ENCODE assay signal across 21 cellular contexts in the genomic region with DNA sequence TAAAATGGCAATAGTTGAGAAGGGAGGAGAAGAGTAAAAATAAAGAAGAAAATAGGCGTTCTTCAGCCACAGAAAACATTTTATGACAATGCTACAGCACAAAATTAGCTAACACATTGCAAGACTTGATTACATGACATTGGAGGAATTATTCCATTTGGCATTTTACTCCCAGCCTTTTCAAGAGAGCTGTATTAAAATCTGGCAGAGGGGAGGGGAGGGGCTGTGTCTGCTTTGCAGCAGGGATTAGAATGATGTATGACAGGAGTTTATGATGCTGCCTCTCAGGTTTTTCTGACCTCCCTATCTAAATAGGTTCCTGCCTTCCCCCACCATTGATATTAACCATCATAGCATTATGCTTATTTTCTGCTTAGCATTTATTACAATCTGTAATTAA.
A peak's percentile ranks its signal among the peaks of the same experiment; 100 is the strongest.
DNase-seq lines count a peak whose midpoint lies in the region; ATAC-seq and TF ChIP-seq lines count a peak whose summit lies in the region.
"Had no signal": no experiment of that assay in that cellular context is flagged by ENCODE, and none has a peak within 500 bp of the region (broad histone marks: within the 10 kb centered on the region; RNA-seq: fewer than 3 reads in every experiment).

No MANE protein-coding gene starts in this region.

- no peak overlapping the region for H3K9ac ChIP-seq in fibroblast of lung (ENCODE audit: insufficient read depth, low read length)

- peaks cover 4% of the 10 kb centered on the region for H3K9me3 Mint-ChIP-seq in osteocyte (ENCODE audit: unreplicated experiment)
- no peaks in the 10 kb centered on the region for H3K9me3 Mint-ChIP-seq in activated naive CD4-positive, alpha-beta T cell treated with anti-CD3 and anti-CD28 coated beads, Interleukin-2, amount 50 U/mL, for 72 hours
- H3K9me3 Mint-ChIP-seq: activated CD4-positive, alpha-beta T cell treated with anti-CD3 and anti-CD28 coated beads, Interleukin-2, amount 10 ng/mL, durations not matched to agents 7 days and 5 days had no signal

- H3K27me3 ChIP-seq in RWPE2 (ENCODE audit: insufficient read depth, poor library complexity, severe bottlenecking) = no peaks in the 10 kb centered on the region
- no peaks in the 10 kb centered on the region for H3K27me3 ChIP-seq in fibroblast of lung (ENCODE audit: control insufficient read depth, insufficient read depth, low read length)
- no peaks in the 10 kb centered on the region for H3K27me3 ChIP-seq in tibial nerve
- H3K27me3 ChIP-seq: right lobe of liver, stomach had no signal

- peak; percentile 91 for DNase-seq in AG10803 (ENCODE audit: low read depth)
- DNase-seq in RWPE2 (ENCODE audit: low spot score) = no peak
- DNase-seq in fibroblast of lung (ENCODE audit: low read depth in 2 of 2) = no peak
- no peak for DNase-seq in osteocyte (ENCODE audit: extremely low spot score, unreplicated experiment)
- DNase-seq in NCI-H510A treated with DMSO at 0.1 percent for 48 hours (lab: John Stamatoyannopoulos, UW) = no peak
- no peak for DNase-seq in activated naive CD4-positive, alpha-beta T cell treated with anti-CD3 and anti-CD28 coated beads, Interleukin-2, amount 50 U/mL, for 72 hours (ENCODE audit: low spot score in 2 of 2)
- DNase-seq in tibial nerve (ENCODE audit: low spot score in 2 of 2) = no peak
- DNase-seq: activated CD4-positive, alpha-beta T cell treated with anti-CD3 and anti-CD28 coated beads, Interleukin-2, amount 10 ng/mL, durations not matched to agents 7 days and 5 days; activated CD8-positive, alpha-beta memory T cell treated with anti-CD3 and anti-CD28 coated beads, Interleukin-2, amount 50 U/mL, for 4 hours; activated effector memory CD4-positive, alpha-beta T cell treated with Interleukin-2 at 50 U/mL for 16 hours; CD4-positive, alpha-beta memory T cell; head of caudate nucleus; left ventricle myocardium superior; NCI-H1436 treated with DMSO at 0.1 percent for 48 hours; NCI-H2171 treated with DMSO at 0.1 percent for 48 hours; occipital lobe; right lobe of liver; SHP77; stomach had no signal

- H3K4me1 Mint-ChIP-seq in osteocyte (ENCODE audit: unreplicated experiment) = peaks cover 42% of the 10 kb centered on the region
- H3K4me1 Mint-ChIP-seq: activated CD4-positive, alpha-beta T cell treated with anti-CD3 and anti-CD28 coated beads, Interleukin-2, amount 10 ng/mL, durations not matched to agents 7 days and 5 days; CD4-positive, alpha-beta memory T cell had no signal

- H3K36me3 ChIP-seq in RWPE2 (ENCODE audit: low read depth) (no peaks in the 10 kb centered on the region), fibroblast of lung (ENCODE audit: control insufficient read depth, insufficient read depth, low read length) (no peaks in the 10 kb centered on the region), tibial nerve (no peaks in the 10 kb centered on the region)
- H3K36me3 ChIP-seq: right lobe of liver, stomach had no signal

- H2AFZ ChIP-seq in fibroblast of lung (ENCODE audit: low read length) = no peak overlapping the region

- H3K27ac Mint-ChIP-seq in osteocyte (ENCODE audit: unreplicated experiment) = peak overlapping the region; percentile 74
- no peak overlapping the region for H3K27ac Mint-ChIP-seq in activated naive CD4-positive, alpha-beta T cell treated with anti-CD3 and anti-CD28 coated beads, Interleukin-2, amount 50 U/mL, for 72 hours
- H3K27ac Mint-ChIP-seq: activated CD4-positive, alpha-beta T cell treated with anti-CD3 and anti-CD28 coated beads, Interleukin-2, amount 10 ng/mL, durations not matched to agents 7 days and 5 days; CD4-positive, alpha-beta memory T cell had no signal

- no peaks in the 10 kb centered on the region for H3K27me3 Mint-ChIP-seq in osteocyte (ENCODE audit: unreplicated experiment)

- no peak overlapping the region for H3K4me2 ChIP-seq in fibroblast of lung (ENCODE audit: extremely low read depth, insufficient read depth, low read length)

- no peak for TF ChIP-seq POLR2A in tibial nerve (IDR thresholded peaks at IDR 0.05)

- no peaks in the 10 kb centered on the region for H4K20me1 ChIP-seq in fibroblast of lung (ENCODE audit: control insufficient read depth, extremely low read depth, insufficient read depth, low read length)

- H3K27ac ChIP-seq in RWPE2 (ENCODE audit: poor library complexity, severe bottlenecking) = peak overlapping the region; percentile 100
- peak overlapping the region; percentile 55 for H3K27ac ChIP-seq in fibroblast of lung (ENCODE audit: insufficient read depth, low read length)
- H3K27ac ChIP-seq in tibial nerve = peak overlapping the region in 2 of 4 donors; percentile 30 to 69
- H3K27ac ChIP-seq: right lobe of liver, stomach had no signal

- peaks cover 3% of the 10 kb centered on the region for H3K36me3 Mint-ChIP-seq in osteocyte (ENCODE audit: unreplicated experiment)
- no peaks in the 10 kb centered on the region for H3K36me3 Mint-ChIP-seq in activated naive CD4-positive, alpha-beta T cell treated with anti-CD3 and anti-CD28 coated beads, Interleukin-2, amount 50 U/mL, for 72 hours
- H3K36me3 Mint-ChIP-seq: CD4-positive, alpha-beta memory T cell had no signal

- no peak overlapping the region for H3K4me3 ChIP-seq in AG10803 (ENCODE audit: low read length)
- no peak overlapping the region for H3K4me3 ChIP-seq in RWPE2 (ENCODE audit: severe bottlenecking)
- no peak overlapping the region for H3K4me3 ChIP-seq in fibroblast of lung (replicated peaks in 1 of 4; ENCODE audit: control extremely low read depth in 1 of 4, insufficient read depth in 1 of 4, low read depth in 3 of 4, low read length in 4 of 4)
- no peak overlapping the region for H3K4me3 ChIP-seq in tibial nerve
- H3K4me3 ChIP-seq: right lobe of liver, stomach had no signal

- peaks cover 70% of the 10 kb centered on the region for H3K4me1 ChIP-seq in RWPE2 (ENCODE audit: insufficient read depth, poor library complexity, severe bottlenecking)
- H3K4me1 ChIP-seq in fibroblast of lung (ENCODE audit: control insufficient read depth, extremely low read depth, insufficient read depth, low read length) = peaks cover 17% of the 10 kb centered on the region
- peaks cover 0 to 57% (median 16%) of the 10 kb centered on the region in 4 donors for H3K4me1 ChIP-seq in tibial nerve
- H3K4me1 ChIP-seq: right lobe of liver had no signal

- H3K9me3 ChIP-seq in RWPE2 (ENCODE audit: severe bottlenecking) (peaks cover 3% of the 10 kb centered on the region), fibroblast of lung (ENCODE audit: control insufficient read depth, insufficient read depth, low read depth, low read length) (no peaks in the 10 kb centered on the region), tibial nerve (no peaks in the 10 kb centered on the region)
- H3K9me3 ChIP-seq: right lobe of liver, stomach had no signal

- peak overlapping the region; percentile 2 for H3K4me3 Mint-ChIP-seq in osteocyte (ENCODE audit: unreplicated experiment)
- H3K4me3 Mint-ChIP-seq: activated CD4-positive, alpha-beta T cell treated with anti-CD3 and anti-CD28 coated beads, Interleukin-2, amount 10 ng/mL, durations not matched to agents 7 days and 5 days; CD4-positive, alpha-beta memory T cell had no signal

- no peak for TF ChIP-seq CTCF in AG10803 (conservative IDR thresholded peaks at IDR 0.05; ENCODE audit: low read length)
- TF ChIP-seq CTCF in RWPE2 (IDR thresholded peaks at IDR 0.05; ENCODE audit: poor library complexity, severe bottlenecking) = no peak
- TF ChIP-seq CTCF in fibroblast of lung (conservative IDR thresholded peaks at IDR 0.05 in 1 of 2, IDR thresholded peaks at IDR 0.05 in 1 of 2; ENCODE audit: low read depth in 1 of 2, low read length in 2 of 2) = no peak
- TF ChIP-seq CTCF in osteocyte (IDR thresholded peaks at IDR 0.05) = no peak
- TF ChIP-seq CTCF in tibial nerve (IDR thresholded peaks at IDR 0.05) = no peak

- no peak for TF ChIP-seq EP300 in tibial nerve (IDR thresholded peaks at IDR 0.05)

- no peak for ATAC-seq in RWPE2 (ENCODE audit: low read depth)
- no peak for ATAC-seq in GM21367 (IDR thresholded peaks at IDR 0.05; ENCODE audit: unreplicated experiment)
- no peak for ATAC-seq in activated naive CD4-positive, alpha-beta T cell treated with anti-CD3 and anti-CD28 coated beads, Interleukin-2, amount 50 U/mL, for 72 hours
- ATAC-seq: esophagus mucosa, left ventricle myocardium superior had no signal

- no peaks in the 10 kb centered on the region for H3K79me2 ChIP-seq in fibroblast of lung (ENCODE audit: control insufficient read depth, insufficient read depth, low read length)

- WGBS in tibial nerve, 2 donors = 13 to 15% methylated on average over 1 of the region's 1 CpG
